Comparison of ENCODE assay signal across 8 cellular contexts in the genomic region with DNA sequence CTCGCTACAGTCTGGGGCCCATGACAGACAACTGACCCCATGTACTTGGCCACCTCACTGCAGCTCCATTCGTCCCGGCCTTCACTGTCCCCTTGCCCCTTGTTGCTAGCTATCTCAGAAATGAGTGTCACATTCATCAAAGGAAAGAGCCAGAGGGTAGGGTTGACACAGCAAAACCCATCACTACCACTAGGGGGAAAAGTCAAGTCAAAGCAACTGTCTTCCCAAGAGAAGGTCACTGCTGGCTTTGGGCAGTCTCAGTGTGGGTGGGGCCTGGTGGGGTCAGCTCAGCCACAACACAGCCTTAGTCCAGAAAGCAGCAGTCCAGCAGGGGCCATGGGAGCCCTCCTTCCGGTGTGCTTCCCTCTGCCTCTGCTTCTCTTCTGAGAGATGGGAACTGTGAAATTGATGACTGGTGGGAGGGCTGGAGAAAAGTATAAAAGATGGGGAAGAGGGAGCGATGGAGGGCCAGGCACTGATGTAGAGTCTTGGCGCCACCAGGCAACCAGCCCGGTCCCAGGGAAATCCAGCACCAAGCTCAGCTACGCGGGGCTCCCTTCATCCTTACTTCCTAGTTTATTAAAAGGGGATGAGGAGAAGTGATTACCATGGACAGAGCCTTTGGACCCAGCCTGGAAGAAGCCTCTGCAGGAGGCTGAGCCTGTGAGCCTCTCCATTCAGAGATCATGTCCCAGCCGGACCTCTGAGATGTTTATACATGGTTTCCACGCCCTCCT. TPM values are rescaled to one million over a fixed set of nuclear protein-coding genes. Genes with fewer than 3 reads are reported as not detected.
DNase-seq lines count a peak whose midpoint lies in the region; ATAC-seq and TF ChIP-seq lines count a peak whose summit lies in the region.

No MANE protein-coding gene starts in this region.

- H3K36me3 ChIP-seq in heart left ventricle = no peaks in the 10 kb centered on the region

- no peaks in the 10 kb centered on the region for H3K9me3 Mint-ChIP-seq in type B pancreatic cell

- peak in 7 of 12 donors; percentile 14 to 39 (median 26) for TF ChIP-seq CTCF in heart left ventricle (IDR thresholded peaks at IDR 0.05)
- TF ChIP-seq CTCF in type B pancreatic cell (conservative IDR thresholded peaks at IDR 0.05) = peak; percentile 73

- DNase-seq in heart left ventricle (no peak), Right ventricle myocardium inferior (ENCODE audit: missing footprints) (no peak), NCI-H82 treated with DMSO at 0.1 percent for 48 hours (lab: John Stamatoyannopoulos, UW; ENCODE audit: unreplicated experiment) (peak; percentile 3), erythroblast (lab: John Stamatoyannopoulos, UW) (peak; percentile 14 to 28), type B pancreatic cell (ENCODE audit: extremely low spot score, unreplicated experiment) (no peak), ureter (ENCODE audit: low spot score) (no peak), NCI-H2081 treated with DMSO at 0.1 percent for 48 hours (lab: John Stamatoyannopoulos, UW) (no peak), cerebellar nuclear complex (lab: John Stamatoyannopoulos, UW) (no peak)

- TF ChIP-seq POLR2A in heart left ventricle (IDR thresholded peaks at IDR 0.05) (no peak), erythroblast (IDR thresholded peaks at IDR 0.05; ENCODE audit: low read length) (no peak)

- H3K36me3 Mint-ChIP-seq in type B pancreatic cell = no peaks in the 10 kb centered on the region

- no peak overlapping the region for H3K27ac ChIP-seq in heart left ventricle

- H3K27me3 Mint-ChIP-seq in type B pancreatic cell = peaks cover 5% of the 10 kb centered on the region

- WGBS in heart left ventricle, 4 donors = 82 to 86% (median 83%) methylated on average over 11 of the region's 11 CpGs

- ATAC-seq in heart left ventricle (no peak), Right ventricle myocardium inferior (no peak)

- intact Hi-C loops in heart left ventricle (cut with DNase I) (no loop called here), Right ventricle myocardium inferior (cut with DNase I) (loop anchor here (5.0 kb wide), 1 partner anchor 76 kb away; no protein-coding TSS in a partner anchor)

- H3K27me3 ChIP-seq in heart left ventricle = no peaks in the 10 kb centered on the region

- H3K4me1 Mint-ChIP-seq in type B pancreatic cell (ENCODE audit: unreplicated experiment) = no peaks in the 10 kb centered on the region

- H3K4me3 ChIP-seq in heart left ventricle = no peak overlapping the region

- no peaks in the 10 kb centered on the region for H3K9me3 ChIP-seq in heart left ventricle

- no peak overlapping the region for H3K4me3 Mint-ChIP-seq in type B pancreatic cell

- no peak overlapping the region for H3K27ac Mint-ChIP-seq in type B pancreatic cell

- peaks cover 0 to 32% (median 12%) of the 10 kb centered on the region in 12 donors for H3K4me1 ChIP-seq in heart left ventricle

RNA-seq across cellular contexts. Expression of gene PLXNA4, which starts 58.0 kb away (rescaled TPM):
- 10 to 100 TPM in 7 of 9 donors, 1 to 10 TPM in 2; 8.5 to 22.1 (median 10.9) TPM for total RNA-seq in heart left ventricle
- polyA plus RNA-seq in heart left ventricle = 1 to 10 TPM; 1.8 to 4.3 TPM
- total RNA-seq in Right ventricle myocardium inferior = 17.6 TPM
- total RNA-seq in type B pancreatic cell (ENCODE audit: low replicate concordance) = 1.6 and 13.6 TPM in 2 replicates
- 7.6 TPM for total RNA-seq in ureter

Comparison
In these comparisons a context has a peak if more than half of its experiments do, and no peak if none do; other contexts are left out.
1. DNase-seq: peak in NCI-H82 treated with DMSO at 0.1 percent for 48 hours (single experiment) and erythroblast (2 of 2); none in heart left ventricle (0 of 5), Right ventricle myocardium inferior (single experiment), type B pancreatic cell (single experiment), ureter (single experiment), NCI-H2081 treated with DMSO at 0.1 percent for 48 hours (single experiment) and cerebellar nuclear complex (0 of 2).